In genomic region chr2:217683096-217683870, GRCh38 we compare ENCODE assay signal across 16 cellular contexts.
DNase-seq lines count a peak whose midpoint lies in the region; ATAC-seq and TF ChIP-seq lines count a peak whose summit lies in the region.
"Had no signal": no experiment of that assay in that cellular context is flagged by ENCODE, and none has a peak within 500 bp of the region (broad histone marks: within the 10 kb centered on the region; RNA-seq: fewer than 3 reads in every experiment).

No MANE protein-coding gene starts in this region.

- H3K27ac ChIP-seq in gastrocnemius medialis (peak overlapping the region in 3 of 4 donors; percentile 46 to 73 (median 60)), urinary bladder (ENCODE audit: low read depth) (peak overlapping the region; percentile 49), breast epithelium (no peak overlapping the region)

- H3K4me1 ChIP-seq in gastrocnemius medialis (peaks cover 5 to 11% of the 10 kb centered on the region in 2 donors), urinary bladder (ENCODE audit: insufficient read depth) (no peaks in the 10 kb centered on the region), breast epithelium (peaks cover 0 to 11% of the 10 kb centered on the region in 2 donors)

- H3K9me3 Mint-ChIP-seq in chondrocyte (ENCODE audit: low read depth): no peaks in the 10 kb centered on the region

- no peak for ATAC-seq in gastrocnemius medialis
- no peak for ATAC-seq in GM21515 (IDR thresholded peaks at IDR 0.05; ENCODE audit: unreplicated experiment)
- ATAC-seq in HG02571 (IDR thresholded peaks at IDR 0.05; ENCODE audit: unreplicated experiment): no peak

- TF ChIP-seq POLR2A in gastrocnemius medialis (IDR thresholded peaks at IDR 0.05) (no peak), breast epithelium (IDR thresholded peaks at IDR 0.05) (no peak)

- H3K4me1 Mint-ChIP-seq in chondrocyte (ENCODE audit: low read depth): peaks cover 49% of the 10 kb centered on the region
- H3K4me1 Mint-ChIP-seq: B cell; CD4-positive, CD25-positive, alpha-beta regulatory T cell had no signal

- DNase-seq in chondrocyte (ENCODE audit: low spot score) (no peak), kidney tubule cell (ENCODE audit: low spot score) (peak; percentile 23), gastrocnemius medialis (no peak), breast epithelium (ENCODE audit: low spot score in 2 of 2) (no peak)
- DNase-seq: Caco-2; CD4-positive, CD25-positive, alpha-beta regulatory T cell; H7; NCI-H187; NCI-H345; NCI-H526 treated with DMSO at 0.1 percent for 48 hours; OCI-M1; RPMI8226 had no signal

- in situ Hi-C loops in gastrocnemius medialis (cut with MboI; ENCODE audit: low sequenced_read_pairs in 4 of 4): no loop called here

- H3K9me3 ChIP-seq in gastrocnemius medialis (no peaks in the 10 kb centered on the region), breast epithelium (no peaks in the 10 kb centered on the region)
- H3K9me3 ChIP-seq: Caco-2 had no signal

- WGBS in urinary bladder: 62% methylated on average over 1 of the region's 1 CpG

- H3K36me3 Mint-ChIP-seq in chondrocyte (ENCODE audit: low read depth): peaks cover 3% of the 10 kb centered on the region
- H3K36me3 Mint-ChIP-seq: CD4-positive, CD25-positive, alpha-beta regulatory T cell had no signal

- TF ChIP-seq CTCF in chondrocyte (IDR thresholded peaks at IDR 0.05) (no peak), gastrocnemius medialis (IDR thresholded peaks at IDR 0.05 in 4 of 5, conservative IDR thresholded peaks at IDR 0.05 in 1 of 5) (no peak), breast epithelium (IDR thresholded peaks at IDR 0.05) (no peak)

- no peak overlapping the region for H3K4me3 Mint-ChIP-seq in chondrocyte (ENCODE audit: unreplicated experiment)
- H3K4me3 Mint-ChIP-seq: B cell; CD4-positive, CD25-positive, alpha-beta regulatory T cell had no signal

- no peaks in the 10 kb centered on the region for H3K36me3 ChIP-seq in gastrocnemius medialis
- no peaks in the 10 kb centered on the region for H3K36me3 ChIP-seq in urinary bladder (ENCODE audit: insufficient read depth)
- no peaks in the 10 kb centered on the region for H3K36me3 ChIP-seq in breast epithelium

- intact Hi-C loops in gastrocnemius medialis (cut with DNase I; ENCODE audit: low total_unique reads) (no loop called here), breast epithelium (cut with DNase I; ENCODE audit: low total_unique reads) (no loop called here)

- H3K27ac Mint-ChIP-seq in chondrocyte (ENCODE audit: unreplicated experiment): peak overlapping the region; percentile 13
- H3K27ac Mint-ChIP-seq: B cell; CD4-positive, CD25-positive, alpha-beta regulatory T cell had no signal

- H3K27me3 Mint-ChIP-seq in chondrocyte (ENCODE audit: low read depth): no peaks in the 10 kb centered on the region
- H3K27me3 Mint-ChIP-seq: CD4-positive, CD25-positive, alpha-beta regulatory T cell had no signal

- H3K4me3 ChIP-seq in gastrocnemius medialis: no peak overlapping the region
- H3K4me3 ChIP-seq in urinary bladder (ENCODE audit: low read depth, low read length): no peak overlapping the region
- no peak overlapping the region for H3K4me3 ChIP-seq in breast epithelium

- H3K27me3 ChIP-seq in gastrocnemius medialis (no peaks in the 10 kb centered on the region), breast epithelium (no peaks in the 10 kb centered on the region)

Comparison
In these comparisons a context has a peak if more than half of its experiments do, and no peak if none do; other contexts are left out.
1. H3K27ac ChIP-seq: peak in gastrocnemius medialis (3 of 4) and urinary bladder (single experiment); none in breast epithelium (0 of 2).